ENCODE assay signal across 17 cellular contexts in genomic region chr9:87525546-87526303, GRCh38.
"Had no signal": no experiment of that assay in that cellular context is flagged by ENCODE, and none has a peak within 500 bp of the region (broad histone marks: within the 10 kb centered on the region; RNA-seq: fewer than 3 reads in every experiment).

No MANE protein-coding gene starts in this region.

- H3K27ac ChIP-seq: coronary artery, skin epidermis, stomach, thoracic aorta, uterus had no signal

- DNase-seq: effector CD4-positive, alpha-beta T cell; glutamatergic neuron; kidney glomerular epithelial cell; naive thymus-derived CD4-positive, alpha-beta T cell; posterior cingulate gyrus; sigmoid colon; stimulated activated CD4-positive, alpha-beta T cell treated with anti-CD3 and anti-CD28 coated beads, Interleukin-2, amount 100 ng/mL, for 24 hours; stimulated activated naive CD4-positive, alpha-beta T cell; stomach; substantia nigra; transverse colon; uterus had no signal

- H3K36me3 ChIP-seq: gastroesophageal sphincter, sigmoid colon, thoracic aorta, transverse colon, uterus had no signal

- H3K9me3 ChIP-seq: gastroesophageal sphincter, sigmoid colon, stomach, thoracic aorta, transverse colon, uterus had no signal

- H3K27ac Mint-ChIP-seq: naive thymus-derived CD4-positive, alpha-beta T cell had no signal

- H3K27me3 ChIP-seq: gastroesophageal sphincter, sigmoid colon, stomach, transverse colon, uterus had no signal

- H3K4me1 ChIP-seq: uterus had no signal

- H3K4me3 Mint-ChIP-seq: naive thymus-derived CD4-positive, alpha-beta T cell had no signal

- H3K36me3 Mint-ChIP-seq: naive thymus-derived CD4-positive, alpha-beta T cell had no signal

- ATAC-seq: esophagus mucosa; gastroesophageal sphincter; naive thymus-derived CD4-positive, alpha-beta T cell had no signal

- H3K4me3 ChIP-seq: coronary artery, gastroesophageal sphincter, sigmoid colon, skin epidermis, stomach, thoracic aorta, transverse colon, uterus had no signal
